In genomic region chr3:46935168-46935858, GRCh38 we compare ENCODE assay signal across 8 cellular contexts. TPM values are rescaled to one million over a fixed set of nuclear protein-coding genes. Genes with fewer than 3 reads are reported as not detected.
DNase-seq lines count a peak whose midpoint lies in the region; ATAC-seq and TF ChIP-seq lines count a peak whose summit lies in the region.

No MANE protein-coding gene starts in this region.

- H3K27ac ChIP-seq in brain microvascular endothelial cell = peak overlapping the region; percentile 50

- H3K36me3 Mint-ChIP-seq in stimulated activated memory B cell treated with anti-CD40 and anti-IgM and Interleukin-4, amounts not matched to agents 10 μg/mL and 1 μg/mL and 100 μg/mL, for 72 hours = peaks cover 48% of the 10 kb centered on the region

- H3K9me3 ChIP-seq in BE2C = no peaks in the 10 kb centered on the region

- TF ChIP-seq CTCF in BE2C (IDR thresholded peaks at IDR 0.05; ENCODE audit: low read depth, low read length) (peak; percentile 46), brain microvascular endothelial cell (IDR thresholded peaks at IDR 0.05; ENCODE audit: low read depth, low read length, missing control alignments) (peak; percentile 92)

- H3K36me3 ChIP-seq in BE2C = no peaks in the 10 kb centered on the region; the same call in 1 of the 2 replicates
- peaks cover 3% of the 10 kb centered on the region for H3K36me3 ChIP-seq in brain microvascular endothelial cell (replicated peaks)

- H3K27ac Mint-ChIP-seq in stimulated activated memory B cell treated with anti-CD40 and anti-IgM and Interleukin-4, amounts not matched to agents 10 μg/mL and 1 μg/mL and 100 μg/mL, for 72 hours = peak overlapping the region; percentile 86

- no peak overlapping the region for H3K4me3 Mint-ChIP-seq in stimulated activated memory B cell treated with anti-CD40 and anti-IgM and Interleukin-4, amounts not matched to agents 10 μg/mL and 1 μg/mL and 100 μg/mL, for 72 hours

- in situ Hi-C loops in brain microvascular endothelial cell (cut with HindIII; ENCODE audit: low pct_ligation_motif_present, low sequenced_read_pairs) = no loop called here

- H3K4me3 ChIP-seq in BE2C (ENCODE audit: low read depth, low read length) (no peak overlapping the region), brain microvascular endothelial cell (ENCODE audit: low read depth, low read length) (no peak overlapping the region)

- DNase-seq in BE2C (peak; percentile 74), Kasumi-1 (lab: John Stamatoyannopoulos, UW) (peak; percentile 56 to 57), brain microvascular endothelial cell (peak; percentile 96), islet precursor cell (peak; percentile 98), NCI-H1694 treated with DMSO at 0.1 percent for 48 hours (lab: John Stamatoyannopoulos, UW) (no peak)

- no peaks in the 10 kb centered on the region for H3K9me3 Mint-ChIP-seq in stimulated activated memory B cell treated with anti-CD40 and anti-IgM and Interleukin-4, amounts not matched to agents 10 μg/mL and 1 μg/mL and 100 μg/mL, for 72 hours

- H3K4me1 ChIP-seq in BE2C = peaks cover 31% of the 10 kb centered on the region

- peaks cover 94% of the 10 kb centered on the region for H3K4me1 Mint-ChIP-seq in stimulated activated memory B cell treated with anti-CD40 and anti-IgM and Interleukin-4, amounts not matched to agents 10 μg/mL and 1 μg/mL and 100 μg/mL, for 72 hours

- H3K27me3 ChIP-seq in BE2C = no peaks in the 10 kb centered on the region
- no peaks in the 10 kb centered on the region for H3K27me3 ChIP-seq in brain microvascular endothelial cell (replicated peaks)

- no peaks in the 10 kb centered on the region for H3K27me3 Mint-ChIP-seq in stimulated activated memory B cell treated with anti-CD40 and anti-IgM and Interleukin-4, amounts not matched to agents 10 μg/mL and 1 μg/mL and 100 μg/mL, for 72 hours

- no peak for ATAC-seq in stimulated activated memory B cell treated with anti-CD40 and anti-IgM and Interleukin-4, amounts not matched to agents 10 μg/mL and 1 μg/mL and 100 μg/mL, for 72 hours
- no peak for ATAC-seq in HG02973 (IDR thresholded peaks at IDR 0.05; ENCODE audit: unreplicated experiment)
- no peak for ATAC-seq in HG02763 (IDR thresholded peaks at IDR 0.05; ENCODE audit: unreplicated experiment)

RNA-seq across cellular contexts. Expression of gene CCDC12, which starts 41.2 kb away (rescaled TPM):
- polyA plus RNA-seq in BE2C (2012; ENCODE audit: insufficient read depth, insufficient read length, low read depth) = 80.9 TPM

RNA-seq across cellular contexts. Expression of gene NBEAL2, which starts 44.2 kb away (rescaled TPM):
- 16.3 TPM for polyA plus RNA-seq in BE2C (2012; ENCODE audit: insufficient read depth, insufficient read length, low read depth)

RNA-seq across cellular contexts. Expression of gene PTH1R, which starts 57.8 kb away (rescaled TPM):
- polyA plus RNA-seq in BE2C (2012; ENCODE audit: insufficient read depth, insufficient read length, low read depth) = not detected
